ENCODE assay signal across 21 cellular contexts in genomic region chr18:58393295-58393694, GRCh38.
"Had no signal": no experiment of that assay in that cellular context is flagged by ENCODE, and none has a peak within 500 bp of the region (broad histone marks: within the 10 kb centered on the region; RNA-seq: fewer than 3 reads in every experiment).

No MANE protein-coding gene starts in this region.

- H3K27me3 Mint-ChIP-seq: activated naive CD8-positive, alpha-beta T cell treated with anti-CD3 and anti-CD28 coated beads, Interleukin-2, amount 50 U/mL, for 24 hours; stimulated activated naive CD8-positive, alpha-beta T cell treated with anti-CD3 and anti-CD28 coated beads, Interleukin-15, Interleukin-2, amounts not matched to agents 100 ng/mL and 50 ng/mL, for 24 hours had no signal

- ATAC-seq: esophagus mucosa, natural killer cell had no signal

- H3K27me3 ChIP-seq: dorsolateral prefrontal cortex, right atrium auricular region had no signal

- H3K4me3 Mint-ChIP-seq: activated naive CD4-positive, alpha-beta T cell treated with anti-CD3 and anti-CD28 coated beads for 36 hours; activated naive CD8-positive, alpha-beta T cell treated with anti-CD3 and anti-CD28 coated beads, Interleukin-2, amount 50 U/mL, for 24 hours; immature natural killer cell; natural killer cell; stimulated activated naive CD8-positive, alpha-beta T cell treated with anti-CD3 and anti-CD28 coated beads, Interleukin-15, Interleukin-2, amounts not matched to agents 100 ng/mL and 50 ng/mL, for 24 hours had no signal

- H3K27ac Mint-ChIP-seq: activated naive CD4-positive, alpha-beta T cell treated with anti-CD3 and anti-CD28 coated beads for 36 hours; activated naive CD8-positive, alpha-beta T cell treated with anti-CD3 and anti-CD28 coated beads, Interleukin-2, amount 50 U/mL, for 24 hours; activated T-helper 2 cell treated with anti-CD3 and anti-CD28 coated beads, Interferon-gamma antibody, Interleukin-2, Interleukin-4, amounts not matched to agents 10 μg/mL and 5 μg/mL and 100 μg/mL, durations not matched to agents 14 hours and 24 hours and 36 hours; immature natural killer cell; natural killer cell; stimulated activated naive CD8-positive, alpha-beta T cell treated with anti-CD3 and anti-CD28 coated beads, Interleukin-15, Interleukin-2, amounts not matched to agents 100 ng/mL and 50 ng/mL, for 24 hours had no signal

- H3K4me1 Mint-ChIP-seq: immature natural killer cell, natural killer cell had no signal

- H3K4me1 ChIP-seq: right atrium auricular region had no signal

- FAIRE-seq: bronchial epithelial cell, small intestine had no signal

- H3K9me3 Mint-ChIP-seq: activated naive CD4-positive, alpha-beta T cell treated with anti-CD3 and anti-CD28 coated beads for 36 hours; activated naive CD8-positive, alpha-beta T cell treated with anti-CD3 and anti-CD28 coated beads, Interleukin-2, amount 50 U/mL, for 24 hours; activated T-helper 2 cell treated with anti-CD3 and anti-CD28 coated beads, Interferon-gamma antibody, Interleukin-2, Interleukin-4, amounts not matched to agents 10 μg/mL and 5 μg/mL and 100 μg/mL, durations not matched to agents 14 hours and 24 hours and 36 hours; immature natural killer cell; natural killer cell; stimulated activated naive CD8-positive, alpha-beta T cell treated with anti-CD3 and anti-CD28 coated beads, Interleukin-15, Interleukin-2, amounts not matched to agents 100 ng/mL and 50 ng/mL, for 24 hours had no signal

- H3K36me3 ChIP-seq: thoracic aorta had no signal

- H3K4me3 ChIP-seq: dorsolateral prefrontal cortex, lung, right atrium auricular region, SK-N-MC, thoracic aorta had no signal

- DNase-seq: activated CD4-positive, alpha-beta T cell treated with anti-CD3 and anti-CD28 coated beads, Interleukin-2, amount 50 U/mL, for 4 hours; activated CD4-positive, CD25-positive, alpha-beta regulatory T cell treated with anti-CD3 and anti-CD28 coated beads, Interleukin-2, amount 50 U/mL, for 72 hours; activated naive CD4-positive, alpha-beta T cell treated with anti-CD3 and anti-CD28 coated beads for 36 hours; activated naive CD8-positive, alpha-beta T cell treated with anti-CD3 and anti-CD28 coated beads, Interleukin-2, amount 50 U/mL, for 24 hours; activated T-cell treated with anti-CD3 and anti-CD28 coated beads for 4 hours; aorta; dorsolateral prefrontal cortex; immature natural killer cell; midbrain; natural killer cell; posterior cingulate gyrus; small intestine; T-helper 9 cell had no signal

- H3K9me3 ChIP-seq: right atrium auricular region, thoracic aorta had no signal

- H3K27ac ChIP-seq: SK-N-MC had no signal

- H3K36me3 Mint-ChIP-seq: immature natural killer cell, natural killer cell had no signal
